In the genomic region with DNA sequence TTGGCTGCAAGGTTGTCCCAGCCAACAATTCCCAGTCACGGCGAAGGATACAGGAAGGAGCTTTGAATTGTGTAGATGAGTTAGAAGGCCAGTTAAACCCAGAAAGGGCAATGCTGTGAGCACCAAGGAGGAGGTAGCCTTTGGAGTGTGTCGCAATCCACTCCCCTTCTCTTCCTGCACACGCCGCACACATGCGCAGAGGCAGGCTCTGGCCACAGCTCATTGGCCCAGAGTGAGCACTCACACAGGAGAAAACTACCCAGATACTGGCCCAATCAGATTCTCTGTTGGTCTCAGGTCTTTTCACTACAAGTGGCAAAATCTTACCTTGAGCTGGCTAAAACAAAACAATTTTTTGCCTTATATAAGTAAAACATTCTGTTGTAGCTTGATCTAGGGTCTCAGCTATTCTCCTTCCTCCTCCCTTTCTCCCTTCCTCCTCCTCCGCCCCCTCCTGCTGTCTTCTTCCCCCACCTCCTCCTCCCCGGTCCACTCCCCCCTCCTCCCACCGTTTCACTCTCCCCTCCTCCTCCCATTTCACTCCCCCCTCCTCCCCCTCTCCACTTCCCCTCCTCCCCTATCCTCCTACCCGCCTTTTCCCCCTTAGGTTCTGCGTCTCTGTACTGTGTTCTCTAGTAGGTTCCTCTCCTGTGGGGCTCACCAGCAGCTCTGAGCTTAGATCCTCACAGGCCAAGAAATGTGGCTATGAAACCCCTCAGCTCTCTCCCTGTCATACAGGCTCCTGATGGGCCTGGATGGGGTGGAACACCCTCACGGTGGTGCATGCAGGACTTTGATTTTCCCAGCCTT, we compare ENCODE assay signal across 8 cellular contexts.
DNase-seq lines count a peak whose midpoint lies in the region; ATAC-seq and TF ChIP-seq lines count a peak whose summit lies in the region.

No MANE protein-coding gene starts in this region.

- ATAC-seq in Right ventricle myocardium inferior = peak; percentile 51
- peak; percentile 70 for ATAC-seq in T-helper 17 cell
- ATAC-seq in GM18520 (IDR thresholded peaks at IDR 0.05; ENCODE audit: unreplicated experiment) = no peak

- no peaks in the 10 kb centered on the region for H3K36me3 Mint-ChIP-seq in T-helper 17 cell (ENCODE audit: low read depth)

- H3K36me3 ChIP-seq in right atrium auricular region = no peaks in the 10 kb centered on the region

- H3K4me1 ChIP-seq in right atrium auricular region = peaks cover 0 to 5% of the 10 kb centered on the region in 2 donors

- H3K9me3 ChIP-seq in right atrium auricular region (no peaks in the 10 kb centered on the region), T-helper 17 cell (ENCODE audit: control insufficient read depth, low read length, poor library complexity, severe bottlenecking) (no peaks in the 10 kb centered on the region)

- TF ChIP-seq CTCF in right atrium auricular region (IDR thresholded peaks at IDR 0.05) = no peak

- peak overlapping the region; percentile 72 for H3K27ac Mint-ChIP-seq in T-helper 17 cell

- peaks cover 23% of the 10 kb centered on the region for H3K4me1 Mint-ChIP-seq in T-helper 17 cell

- H3K4me3 Mint-ChIP-seq in T-helper 17 cell = peak overlapping the region; percentile 66

- intact Hi-C loops in Right ventricle myocardium inferior (cut with DNase I) = loop anchor here (10.0 kb wide), 1 partner anchor 364 kb away; no protein-coding TSS in a partner anchor

- no peaks in the 10 kb centered on the region for H3K27me3 Mint-ChIP-seq in T-helper 17 cell

- H3K27ac ChIP-seq in right atrium auricular region = no peak overlapping the region

- DNase-seq in Right ventricle myocardium inferior (ENCODE audit: missing footprints) (peak; percentile 86), right atrium auricular region (ENCODE audit: low spot score) (no peak), T-helper 17 cell (no peak), iris pigment epithelial cell (ENCODE audit: low read depth) (peak; percentile 18), middle frontal gyrus (ENCODE audit: extremely low spot score, low spot score) (no peak), germinal center (ENCODE audit: low spot score) (no peak), RPMI8226 (no peak)

- no peaks in the 10 kb centered on the region for H3K27me3 ChIP-seq in right atrium auricular region

- no peak overlapping the region for H3K4me3 ChIP-seq in right atrium auricular region

Comparison
In these comparisons a context has a peak if more than half of its experiments do, and no peak if none do; other contexts are left out.
1. DNase-seq: peak in Right ventricle myocardium inferior (single experiment) and iris pigment epithelial cell (single experiment); none in right atrium auricular region (single experiment), T-helper 17 cell (0 of 3), middle frontal gyrus (single experiment), germinal center (single experiment) and RPMI8226 (single experiment).